In the genomic region with DNA sequence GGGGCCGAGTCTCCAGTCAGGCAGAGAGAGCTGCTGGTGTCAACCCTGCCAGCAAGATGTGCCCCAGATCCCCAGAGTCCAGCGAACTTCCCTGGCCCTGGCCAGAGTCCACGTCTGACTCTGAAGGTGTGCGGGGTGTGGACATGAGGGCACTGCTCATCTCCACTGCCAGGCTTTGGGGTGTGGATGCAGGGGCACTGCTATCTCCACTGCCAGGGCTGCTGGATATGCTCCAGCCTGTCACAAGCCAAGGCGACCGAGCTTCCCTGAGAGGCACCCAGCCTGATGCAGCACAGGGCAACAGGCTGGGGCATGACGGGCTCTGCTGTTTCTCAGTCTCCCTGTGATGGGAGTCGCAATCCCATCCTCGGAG, we compare ENCODE assay signal across 23 cellular contexts.
"Had no signal": no experiment of that assay in that cellular context is flagged by ENCODE, and none has a peak within 500 bp of the region (broad histone marks: within the 10 kb centered on the region; RNA-seq: fewer than 3 reads in every experiment).

No MANE protein-coding gene starts in this region.

- H3K4me2 ChIP-seq: neural progenitor cell had no signal

- H3K9ac ChIP-seq: neural progenitor cell had no signal

- H3K27ac ChIP-seq: epithelial cell of prostate, foreskin keratinocyte, neural progenitor cell, thoracic aorta, VCaP had no signal

- H3K36me3 ChIP-seq: neural progenitor cell, thoracic aorta had no signal

- H3K9me3 Mint-ChIP-seq: activated CD8-positive, alpha-beta T cell treated with anti-CD3 and anti-CD28 coated beads for 36 hours; activated naive CD4-positive, alpha-beta T cell treated with anti-CD3 and anti-CD28 coated beads, Interleukin-2, amount 10 ng/mL, durations not matched to agents 7 days and 5 days; activated naive CD8-positive, alpha-beta T cell treated with anti-CD3 and anti-CD28 coated beads, Interleukin-2, amount 50 U/mL, for 24 hours; mesothelial cell of epicardium; neural progenitor cell; type B pancreatic cell had no signal

- H3K27me3 Mint-ChIP-seq: activated CD8-positive, alpha-beta memory T cell treated with anti-CD3 and anti-CD28 coated beads, Interleukin-2, amount 10 ng/mL, durations not matched to agents 7 days and 5 days; activated CD8-positive, alpha-beta T cell treated with anti-CD3 and anti-CD28 coated beads for 36 hours; activated naive CD4-positive, alpha-beta T cell treated with anti-CD3 and anti-CD28 coated beads, Interleukin-2, amount 10 ng/mL, durations not matched to agents 7 days and 5 days had no signal

- H3K4me1 Mint-ChIP-seq: activated CD4-positive, alpha-beta T cell treated with anti-CD3 and anti-CD28 coated beads, Interleukin-2, amount 10 ng/mL, durations not matched to agents 7 days and 5 days; activated CD8-positive, alpha-beta memory T cell treated with anti-CD3 and anti-CD28 coated beads, Interleukin-2, amount 10 ng/mL, durations not matched to agents 7 days and 5 days; activated naive CD4-positive, alpha-beta T cell treated with anti-CD3 and anti-CD28 coated beads, Interleukin-2, amount 10 ng/mL, durations not matched to agents 7 days and 5 days; activated naive CD8-positive, alpha-beta T cell treated with anti-CD3 and anti-CD28 coated beads, Interleukin-2, amount 50 U/mL, for 24 hours; mesothelial cell of epicardium; naive thymus-derived CD8-positive, alpha-beta T cell had no signal

- H3K4me3 Mint-ChIP-seq: activated CD4-positive, alpha-beta T cell treated with anti-CD3 and anti-CD28 coated beads, Interleukin-2, amount 10 ng/mL, durations not matched to agents 7 days and 5 days; activated CD8-positive, alpha-beta memory T cell treated with anti-CD3 and anti-CD28 coated beads, Interleukin-2, amount 10 ng/mL, durations not matched to agents 7 days and 5 days; activated CD8-positive, alpha-beta T cell treated with anti-CD3 and anti-CD28 coated beads for 36 hours; activated naive CD4-positive, alpha-beta T cell treated with anti-CD3 and anti-CD28 coated beads, Interleukin-2, amount 10 ng/mL, durations not matched to agents 7 days and 5 days; activated naive CD8-positive, alpha-beta T cell treated with anti-CD3 and anti-CD28 coated beads, Interleukin-2, amount 50 U/mL, for 24 hours; endodermal cell; mesothelial cell of epicardium; naive thymus-derived CD8-positive, alpha-beta T cell; neural progenitor cell; type B pancreatic cell had no signal

- H3K27ac Mint-ChIP-seq: activated CD4-positive, alpha-beta T cell treated with anti-CD3 and anti-CD28 coated beads, Interleukin-2, amount 10 ng/mL, durations not matched to agents 7 days and 5 days; activated CD8-positive, alpha-beta memory T cell treated with anti-CD3 and anti-CD28 coated beads, Interleukin-2, amount 10 ng/mL, durations not matched to agents 7 days and 5 days; activated CD8-positive, alpha-beta T cell treated with anti-CD3 and anti-CD28 coated beads for 36 hours; activated naive CD4-positive, alpha-beta T cell treated with anti-CD3 and anti-CD28 coated beads, Interleukin-2, amount 10 ng/mL, durations not matched to agents 7 days and 5 days; activated naive CD8-positive, alpha-beta T cell treated with anti-CD3 and anti-CD28 coated beads, Interleukin-2, amount 50 U/mL, for 24 hours; endodermal cell; mesothelial cell of epicardium; naive thymus-derived CD8-positive, alpha-beta T cell; progenitor cell of endocrine pancreas; type B pancreatic cell had no signal

- H3K4me3 ChIP-seq: neural progenitor cell, thoracic aorta had no signal

- DNase-seq: activated CD4-positive, alpha-beta T cell treated with anti-CD3 and anti-CD28 coated beads, Interleukin-2, amount 10 ng/mL, durations not matched to agents 7 days and 5 days; activated CD4-positive, CD25-positive, alpha-beta regulatory T cell treated with anti-CD3 and anti-CD28 coated beads, Interleukin-2, amount 50 U/mL, for 72 hours; activated CD8-positive, alpha-beta memory T cell treated with anti-CD3 and anti-CD28 coated beads, Interleukin-2, amount 10 ng/mL, durations not matched to agents 7 days and 5 days; activated CD8-positive, alpha-beta T cell treated with anti-CD3 and anti-CD28 coated beads for 36 hours; activated naive CD4-positive, alpha-beta T cell treated with anti-CD3 and anti-CD28 coated beads, Interleukin-2, amount 10 ng/mL, durations not matched to agents 7 days and 5 days; activated naive CD8-positive, alpha-beta T cell treated with anti-CD3 and anti-CD28 coated beads, Interleukin-2, amount 50 U/mL, for 24 hours; activated T-cell treated with anti-CD3 and anti-CD28 coated beads for 4 hours; cortex of kidney; endodermal cell; foreskin keratinocyte; left ventricle myocardium superior; mammary epithelial cell; retina; stimulated activated CD4-positive, alpha-beta T cell treated with anti-CD3 and anti-CD28 coated beads, Interleukin-4, amount 100 ng/mL, for 1 hour; stimulated activated naive CD4-positive, alpha-beta T cell had no signal

- H3K4me1 ChIP-seq: foreskin keratinocyte had no signal

- H3K36me3 Mint-ChIP-seq: activated CD8-positive, alpha-beta memory T cell treated with anti-CD3 and anti-CD28 coated beads, Interleukin-2, amount 10 ng/mL, durations not matched to agents 7 days and 5 days; activated naive CD4-positive, alpha-beta T cell treated with anti-CD3 and anti-CD28 coated beads, Interleukin-2, amount 10 ng/mL, durations not matched to agents 7 days and 5 days; mesothelial cell of epicardium; naive thymus-derived CD8-positive, alpha-beta T cell; neural progenitor cell; type B pancreatic cell had no signal

- H3K27me3 ChIP-seq: foreskin keratinocyte, neural progenitor cell had no signal

- H3K9me3 ChIP-seq: thoracic aorta had no signal

- H2AFZ ChIP-seq: neural progenitor cell had no signal

- ATAC-seq: activated CD8-positive, alpha-beta memory T cell treated with anti-CD3 and anti-CD28 coated beads, Interleukin-2, amount 10 ng/mL, durations not matched to agents 7 days and 5 days; activated naive CD8-positive, alpha-beta T cell treated with anti-CD3 and anti-CD28 coated beads, Interleukin-2, amount 50 U/mL, for 24 hours; foreskin keratinocyte; left ventricle myocardium superior; naive thymus-derived CD8-positive, alpha-beta T cell had no signal
